Comparison of ENCODE assay signal across 1 cellular context in the genomic region with DNA sequence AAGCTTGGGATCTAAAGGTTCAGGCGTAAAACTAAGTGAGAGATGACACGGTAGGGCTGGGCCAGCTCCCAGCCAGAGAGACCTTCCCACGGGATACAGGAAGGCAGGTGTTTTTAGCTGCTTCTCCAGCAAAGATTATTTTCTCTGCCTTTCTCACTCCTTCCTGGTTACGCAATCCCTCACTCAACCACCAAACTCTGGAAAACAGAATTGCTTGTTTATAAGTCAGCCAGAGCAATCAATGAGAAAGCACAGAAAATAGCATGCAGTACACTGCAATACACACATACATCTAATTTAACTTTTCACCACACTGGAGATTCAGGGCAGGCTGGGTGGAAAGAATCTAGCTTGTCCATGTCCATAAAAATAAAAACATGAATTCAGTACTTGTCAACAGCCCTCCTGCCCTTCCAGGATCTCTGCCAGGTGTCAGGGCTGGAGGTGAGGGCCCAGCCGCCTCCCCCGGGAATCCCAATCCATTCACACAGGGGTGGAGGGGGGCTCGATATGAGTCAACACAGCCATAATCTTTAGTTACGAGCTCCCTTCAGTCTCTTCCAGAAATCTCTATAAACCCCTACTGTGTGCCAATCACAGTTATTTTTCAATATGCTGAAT.
TF ChIP-seq lines count a peak whose summit lies in the region.

No MANE protein-coding gene starts in this region.

TF ChIP-seq in H1, 55 proteins besides CTCF, POLR2A, EP300 and RAD21:
- TF ChIP-seq, protein P1, sequence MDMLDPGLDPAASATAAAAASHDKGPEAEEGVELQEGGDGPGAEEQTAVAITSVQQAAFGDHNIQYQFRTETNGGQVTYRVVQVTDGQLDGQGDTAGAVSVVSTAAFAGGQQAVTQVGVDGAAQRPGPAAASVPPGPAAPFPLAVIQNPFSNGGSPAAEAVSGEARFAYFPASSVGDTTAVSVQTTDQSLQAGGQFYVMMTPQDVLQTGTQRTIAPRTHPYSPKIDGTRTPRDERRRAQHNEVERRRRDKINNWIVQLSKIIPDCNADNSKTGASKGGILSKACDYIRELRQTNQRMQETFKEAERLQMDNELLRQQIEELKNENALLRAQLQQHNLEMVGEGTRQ (IDR thresholded peaks at IDR 0.05; ENCODE audit: low read length), result no peak
- TF ChIP-seq CEBPB (IDR thresholded peaks at IDR 0.05; ENCODE audit: low read depth, low read length) (peak; percentile 95), POU5F1 (IDR thresholded peaks at IDR 0.05; ENCODE audit: low read depth, low read length) (no peak)
TF ChIP-seq in H1: peak in this region for 1.
